8 cellular contexts compared by ENCODE assay signal in the genomic region with DNA sequence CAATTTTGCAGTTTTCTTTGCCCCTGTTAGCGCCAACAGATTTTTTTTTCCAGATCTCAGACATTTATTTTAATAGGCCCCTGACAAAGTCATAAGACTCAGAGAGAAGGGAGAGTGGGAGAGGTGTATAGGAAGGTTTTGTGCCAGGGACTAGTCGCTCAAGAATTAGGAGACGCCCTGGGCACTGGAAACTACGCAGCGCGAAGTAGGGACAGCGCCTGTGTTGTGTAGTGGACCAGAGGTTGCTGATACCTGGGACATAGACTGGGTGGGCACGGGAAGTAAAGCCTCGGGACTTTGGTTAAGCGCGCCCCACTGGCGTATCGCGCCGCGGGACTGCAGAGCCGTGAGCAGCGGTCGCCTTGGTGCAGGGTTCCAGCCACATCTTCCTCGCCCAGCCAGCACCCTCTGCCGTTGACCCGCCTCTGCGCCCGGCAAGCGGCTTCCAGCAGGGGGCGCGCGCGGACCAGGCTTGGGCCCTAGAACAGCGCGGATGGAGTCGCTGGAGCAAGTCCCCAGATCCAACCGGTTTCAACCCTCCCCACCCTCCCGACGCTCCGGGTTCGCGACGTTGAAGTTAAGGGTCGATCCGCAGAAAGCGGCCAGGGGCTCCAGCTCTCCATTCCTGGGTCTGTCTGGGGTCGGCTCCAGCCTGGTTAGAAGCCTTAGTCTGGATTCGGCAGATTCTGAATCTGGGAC. TPM values are rescaled to one million over a fixed set of nuclear protein-coding genes. Genes with fewer than 3 reads are reported as not detected.
DNase-seq lines count a peak whose midpoint lies in the region; ATAC-seq and TF ChIP-seq lines count a peak whose summit lies in the region.

No MANE protein-coding gene starts in this region.

- TF ChIP-seq CTCF in prostate gland (IDR thresholded peaks at IDR 0.05) (peak; percentile 95 to 98 (median 96)), upper lobe of left lung (IDR thresholded peaks at IDR 0.05) (peak; percentile 94 to 98 (median 96))

- TF ChIP-seq EP300 in upper lobe of left lung (IDR thresholded peaks at IDR 0.05) = no peak

- H3K27me3 Mint-ChIP-seq in T-cell = peaks cover 64 to 82% of the 10 kb centered on the region in 2 donors

- intact Hi-C loops in left cardiac atrium (cut with DNase I) (loop anchor here (2.0 to 5.0 kb wide), 3 partner anchors 175 to 195 kb away; no protein-coding TSS in a partner anchor), prostate gland (cut with DNase I) (loop anchor here (2.0 to 10.0 kb wide), 3 partner anchors 153 to 195 kb away; no protein-coding TSS in a partner anchor)

- H3K4me1 Mint-ChIP-seq in T-cell = peaks cover 27 to 34% (median 30%) of the 10 kb centered on the region in 3 donors

- TF ChIP-seq POLR2A in prostate gland (IDR thresholded peaks at IDR 0.05) (no peak), upper lobe of left lung (IDR thresholded peaks at IDR 0.05) (no peak)

- H3K9me3 ChIP-seq in adipocyte (ENCODE audit: control insufficient read depth, low read length) (no peaks in the 10 kb centered on the region), prostate gland (no peaks in the 10 kb centered on the region), upper lobe of left lung (no peaks in the 10 kb centered on the region)

- H3K27ac ChIP-seq in prostate gland (no peak overlapping the region), upper lobe of left lung (no peak overlapping the region)

- no peaks in the 10 kb centered on the region for H3K36me3 Mint-ChIP-seq in T-cell

- no peaks in the 10 kb centered on the region for H3K9me3 Mint-ChIP-seq in T-cell

- 7% methylated on average over 44 of the region's 44 CpGs for WGBS in prostate gland
- 16 to 28% methylated on average over 10 to 23 of the region's 44 CpGs for WGBS in upper lobe of left lung, 2 donors

- peaks cover 16% of the 10 kb centered on the region for H3K4me1 ChIP-seq in adipocyte (ENCODE audit: control insufficient read depth, insufficient read depth, low read length)
- peaks cover 7% of the 10 kb centered on the region for H3K4me1 ChIP-seq in prostate gland (replicated peaks)
- H3K4me1 ChIP-seq in upper lobe of left lung = peaks cover 25 to 38% (median 33%) of the 10 kb centered on the region in 4 donors

- ATAC-seq in T-cell (replicated peaks in 1 of 4) (peak; percentile 88 to 94 (median 90)), left cardiac atrium (peak; percentile 96 to 97), upper lobe of left lung (ENCODE audit: low FRiP score in 2 of 2) (peak; percentile 90 to 95)

- CTCF ChIA-PET in T-cell (lab: Charles Lee) = interaction anchor here (0.6 to 1.2 kb wide), 2 partner anchors 154 to 196 kb away, joined by 3 to 6 read pairs; no protein-coding TSS in a partner anchor

- H3K9ac ChIP-seq in adipocyte (ENCODE audit: low read length) = no peak overlapping the region

- peak overlapping the region in 2 of 3 donors; percentile 34 to 57 for H3K4me3 Mint-ChIP-seq in T-cell

- H3K4me3 ChIP-seq in adipocyte (ENCODE audit: low read length) = peak overlapping the region; percentile 78
- peak overlapping the region; percentile 16 to 26 for H3K4me3 ChIP-seq in prostate gland
- H3K4me3 ChIP-seq in upper lobe of left lung = peak overlapping the region in 3 of 4 donors; percentile 24 to 42 (median 42)

- H3K36me3 ChIP-seq in adipocyte (ENCODE audit: control insufficient read depth, insufficient read depth, low read length, severe bottlenecking) (no peaks in the 10 kb centered on the region), prostate gland (no peaks in the 10 kb centered on the region), upper lobe of left lung (no peaks in the 10 kb centered on the region)

- peaks cover 68% of the 10 kb centered on the region for H3K27me3 ChIP-seq in adipocyte (replicated peaks; ENCODE audit: control insufficient read depth, insufficient read depth, low read length)
- H3K27me3 ChIP-seq in prostate gland (replicated peaks; ENCODE audit: insufficient read depth) = peaks cover 40% of the 10 kb centered on the region
- peaks cover 4 to 62% (median 29%) of the 10 kb centered on the region in 4 donors for H3K27me3 ChIP-seq in upper lobe of left lung

- H3K27ac Mint-ChIP-seq in T-cell = no peak overlapping the region

- POLR2A ChIA-PET in T-cell (lab: Charles Lee) = no interaction called here

- DNase-seq in NK-92 treated with Interleukin-12 subunit alpha and Interleukin-12 subunit beta, amount 100 ng/mL, for 24 hours (lab: John Stamatoyannopoulos, UW) = peak; percentile 73
- DNase-seq in NK-92 (lab: John Stamatoyannopoulos, UW; ENCODE audit: unreplicated experiment) (no peak), NCI-H1105 (lab: John Stamatoyannopoulos, UW) (peak; percentile 66), T-cell (peak; percentile 50 to 86 (median 72)), adipocyte (ENCODE audit: low read depth) (peak; percentile 96), left cardiac atrium (peak; percentile 91), prostate gland (ENCODE audit: low spot score) (peak; percentile 84), upper lobe of left lung (peak; percentile 83 to 99)

RNA-seq across cellular contexts. Expression of a gene that starts 3.0 kb away (rescaled TPM):
- total RNA-seq in T-cell (under 1 TPM in 1 of 5 donors, not detected in 4; 0.06 TPM), left cardiac atrium (1 to 10 TPM; 1.9 to 3.9 TPM), prostate gland (1 to 10 TPM; 1.9 to 4.3 TPM), upper lobe of left lung (1 to 10 TPM in 2 of 6 donors, under 1 TPM in 1, not detected in 3; under 0.01 to 2.5 (median 1.3) TPM)

RNA-seq across cellular contexts. Expression of a gene that starts 45.1 kb away (rescaled TPM):
- under 1 TPM in 3 of 5 donors, not detected in 2; 0.13 to 0.50 (median 0.37) TPM for total RNA-seq in T-cell
- not detected for total RNA-seq in left cardiac atrium
- total RNA-seq in prostate gland = 1 to 10 TPM in 1 of 2 donors, not detected in 1; 4.4 TPM
- total RNA-seq in upper lobe of left lung = under 1 TPM in 1 of 6 donors, not detected in 5; 0.30 TPM

RNA-seq across cellular contexts. Expression of a gene that starts 46.1 kb away (rescaled TPM):
- total RNA-seq in T-cell = under 1 TPM in 1 of 5 donors, not detected in 4; 0.12 TPM
- total RNA-seq in left cardiac atrium = 10 to 100 TPM; 22.8 to 28.2 TPM
- 10 to 100 TPM; 36.5 to 70.7 TPM for total RNA-seq in prostate gland
- total RNA-seq in upper lobe of left lung = 10 to 100 TPM; 11.5 to 48.4 (median 21.3) TPM

Comparison
In these comparisons a context has a peak if more than half of its experiments do, and no peak if none do; other contexts are left out.
1. H3K4me3 ChIP-seq: peak in every context shown above with its lines; median percentile 78 in adipocyte; 42 in upper lobe of left lung; 21 in prostate gland.
2. RNA of a gene that starts 46.1 kb away (total RNA-seq): 36.5 to 70.7 TPM in prostate gland, 22.8 to 28.2 TPM in left cardiac atrium and 11.5 to 48.4 TPM in upper lobe of left lung; 0.12 TPM in T-cell; every median in the first group is over 10 times any median in the second.
3. Peak in every context shown above with its lines, with median percentiles within 50 percentile points of each other: ATAC-seq.